Comparison of ENCODE assay signal across 1 cellular context in the genomic region with DNA sequence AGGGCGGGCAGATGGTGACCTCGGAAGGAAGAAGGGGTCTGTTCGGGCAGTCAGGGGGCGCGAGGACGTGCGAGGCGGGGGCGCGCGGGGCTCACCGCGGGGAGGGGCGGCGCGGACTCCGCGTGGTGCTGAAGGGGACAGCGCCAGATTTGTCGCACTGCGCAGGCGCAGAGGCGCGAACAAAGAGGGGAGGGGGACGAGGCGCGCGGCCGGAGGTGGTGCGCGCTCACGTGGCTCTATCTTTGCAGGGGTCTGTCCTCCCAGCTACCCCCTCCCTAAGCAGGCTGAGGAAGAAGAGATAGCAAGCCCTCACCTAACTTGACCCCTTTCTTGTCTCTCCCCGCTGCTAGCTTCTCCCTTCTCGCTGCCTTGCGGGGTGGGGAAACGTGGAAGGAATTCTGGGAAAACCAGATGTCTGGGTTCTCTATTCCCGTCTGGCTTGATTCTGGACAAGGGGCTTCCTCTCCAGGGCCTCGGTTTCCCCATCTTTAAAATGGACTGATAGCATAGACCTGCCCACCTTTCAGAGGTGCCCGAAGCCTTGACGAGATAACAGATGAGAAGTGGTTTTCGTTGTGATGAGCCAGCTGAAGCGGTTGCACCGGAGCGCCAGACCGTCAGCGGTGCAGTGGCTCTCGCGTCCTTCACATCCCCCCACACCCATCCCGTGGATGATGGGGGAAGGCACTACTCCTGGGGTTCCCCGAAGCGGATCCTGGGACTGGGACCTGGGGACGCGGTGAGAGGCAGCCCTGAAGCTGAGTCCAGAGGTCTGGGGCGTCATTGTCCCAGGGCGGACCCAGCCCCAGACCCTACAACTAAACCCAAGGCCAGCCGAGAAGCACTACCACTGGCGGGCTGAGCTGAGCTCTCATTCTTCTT.
TF ChIP-seq lines count a peak whose summit lies in the region.

No MANE protein-coding gene starts in this region.

TF ChIP-seq in endothelial cell of umbilical vein, 7 proteins besides CTCF, POLR2A, EP300 and RAD21:
- TF ChIP-seq JUN (IDR thresholded peaks at IDR 0.05; ENCODE audit: borderline replicate concordance, insufficient read depth, insufficient read length, low read depth) = no peak
- no peak for TF ChIP-seq MYC (IDR thresholded peaks at IDR 0.05; ENCODE audit: low read depth, low read length)
- TF ChIP-seq POLR2AphosphoS5 (IDR thresholded peaks at IDR 0.05; ENCODE audit: insufficient read depth, low read depth, low read length) = no peak
- no peak for TF ChIP-seq EZH2 (IDR thresholded peaks at IDR 0.05; ENCODE audit: borderline replicate concordance, low read depth, low read length, severe bottlenecking)
- no peak for TF ChIP-seq FOS (IDR thresholded peaks at IDR 0.05; ENCODE audit: borderline replicate concordance, insufficient read depth, low read length)
- TF ChIP-seq, protein P1, sequence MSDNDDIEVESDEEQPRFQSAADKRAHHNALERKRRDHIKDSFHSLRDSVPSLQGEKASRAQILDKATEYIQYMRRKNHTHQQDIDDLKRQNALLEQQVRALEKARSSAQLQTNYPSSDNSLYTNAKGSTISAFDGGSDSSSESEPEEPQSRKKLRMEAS (IDR thresholded peaks at IDR 0.05; ENCODE audit: insufficient read depth, insufficient read length) = no peak
- no peak for TF ChIP-seq GATA2 (IDR thresholded peaks at IDR 0.05; ENCODE audit: insufficient read depth, insufficient read length, low read depth, low read length)
